ENCODE assay signal across 18 cellular contexts in genomic region chr5:32159328-32160072, GRCh38.
"Had no signal": no experiment of that assay in that cellular context is flagged by ENCODE, and none has a peak within 500 bp of the region (broad histone marks: within the 10 kb centered on the region; RNA-seq: fewer than 3 reads in every experiment).

No MANE protein-coding gene starts in this region.

- H3K4me3 ChIP-seq: coronary artery, testis, upper lobe of left lung had no signal

- H3K27ac Mint-ChIP-seq: activated CD4-positive, alpha-beta memory T cell treated with anti-CD3 and anti-CD28 coated beads for 36 hours; activated naive CD4-positive, alpha-beta T cell treated with anti-CD3 and anti-CD28 coated beads, Interleukin-2, amount 10 ng/mL, durations not matched to agents 7 days and 5 days; stimulated activated memory B cell treated with anti-CD40 and anti-IgM and Interleukin-4, amounts not matched to agents 10 μg/mL and 1 μg/mL and 100 μg/mL, for 72 hours; T-helper 1 cell treated with Interleukin-12 subunit alpha and Interleukin-12 subunit beta and Interleukin-4 antibody, amounts not matched to agents 30 μg/mL and 1 μg/mL, for 36 hours had no signal

- ATAC-seq: activated naive CD8-positive, alpha-beta T cell treated with anti-CD3 and anti-CD28 coated beads, Interleukin-2, amount 50 U/mL, for 24 hours; esophagus mucosa; gastrocnemius medialis; psoas muscle; sciatic nerve; stimulated activated memory B cell treated with anti-CD40 and anti-IgM and Interleukin-4, amounts not matched to agents 10 μg/mL and 1 μg/mL and 100 μg/mL, for 72 hours had no signal

- H3K27me3 ChIP-seq: brain microvascular endothelial cell, gastrocnemius medialis, testis, upper lobe of left lung had no signal

- H3K4me3 Mint-ChIP-seq: activated CD4-positive, alpha-beta memory T cell treated with anti-CD3 and anti-CD28 coated beads for 36 hours; activated naive CD4-positive, alpha-beta T cell treated with anti-CD3 and anti-CD28 coated beads, Interleukin-2, amount 10 ng/mL, durations not matched to agents 7 days and 5 days; activated naive CD8-positive, alpha-beta T cell treated with anti-CD3 and anti-CD28 coated beads, Interleukin-2, amount 50 U/mL, for 24 hours; stimulated activated memory B cell treated with anti-CD40 and anti-IgM and Interleukin-4, amounts not matched to agents 10 μg/mL and 1 μg/mL and 100 μg/mL, for 72 hours; T-helper 1 cell treated with Interleukin-12 subunit alpha and Interleukin-12 subunit beta and Interleukin-4 antibody, amounts not matched to agents 30 μg/mL and 1 μg/mL, for 36 hours had no signal

- H3K27me3 Mint-ChIP-seq: activated CD4-positive, alpha-beta memory T cell treated with anti-CD3 and anti-CD28 coated beads for 36 hours; activated naive CD4-positive, alpha-beta T cell treated with anti-CD3 and anti-CD28 coated beads, Interleukin-2, amount 10 ng/mL, durations not matched to agents 7 days and 5 days; activated naive CD8-positive, alpha-beta T cell treated with anti-CD3 and anti-CD28 coated beads, Interleukin-2, amount 50 U/mL, for 24 hours; stimulated activated memory B cell treated with anti-CD40 and anti-IgM and Interleukin-4, amounts not matched to agents 10 μg/mL and 1 μg/mL and 100 μg/mL, for 72 hours had no signal

- H3K9me3 Mint-ChIP-seq: activated CD4-positive, alpha-beta memory T cell treated with anti-CD3 and anti-CD28 coated beads for 36 hours; activated naive CD4-positive, alpha-beta T cell treated with anti-CD3 and anti-CD28 coated beads, Interleukin-2, amount 10 ng/mL, durations not matched to agents 7 days and 5 days; activated naive CD8-positive, alpha-beta T cell treated with anti-CD3 and anti-CD28 coated beads, Interleukin-2, amount 50 U/mL, for 24 hours; stimulated activated memory B cell treated with anti-CD40 and anti-IgM and Interleukin-4, amounts not matched to agents 10 μg/mL and 1 μg/mL and 100 μg/mL, for 72 hours; T-helper 1 cell treated with Interleukin-12 subunit alpha and Interleukin-12 subunit beta and Interleukin-4 antibody, amounts not matched to agents 30 μg/mL and 1 μg/mL, for 36 hours had no signal

- H3K36me3 ChIP-seq: gastrocnemius medialis had no signal

- H3K9me3 ChIP-seq: gastrocnemius medialis, psoas muscle, testis, upper lobe of left lung had no signal

- H3K27ac ChIP-seq: brain microvascular endothelial cell, coronary artery, psoas muscle, testis, upper lobe of left lung had no signal

- DNase-seq: activated CD4-positive, alpha-beta memory T cell treated with anti-CD3 and anti-CD28 coated beads for 36 hours; activated naive CD4-positive, alpha-beta T cell treated with anti-CD3 and anti-CD28 coated beads, Interleukin-2, amount 10 ng/mL, durations not matched to agents 7 days and 5 days; activated naive CD8-positive, alpha-beta T cell treated with anti-CD3 and anti-CD28 coated beads, Interleukin-2, amount 50 U/mL, for 24 hours; activated T-cell treated with anti-CD3 and anti-CD28 coated beads, Interleukin-2, amount 50 U/mL, for 1 hour; anterior cingulate cortex; brain microvascular endothelial cell; gastrocnemius medialis; head of caudate nucleus; kidney; psoas muscle; stimulated activated CD4-positive, alpha-beta T cell treated with anti-CD3 and anti-CD28 coated beads, Interleukin-4, amount 100 ng/mL, for 24 hours; testis; upper lobe of left lung had no signal
